1 cellular context compared by ENCODE assay signal in genomic region chr7:45133352-45133751, GRCh38.
A peak's percentile ranks its signal among the peaks of the same experiment; 100 is the strongest.
TF ChIP-seq lines count a peak whose summit lies in the region.

No MANE protein-coding gene starts in this region.

TF ChIP-seq in HepG2, 621 proteins besides CTCF, POLR2A, EP300 and RAD21:
- no peak for TF ChIP-seq SKIL (CRISPR knock-in tag; IDR thresholded peaks at IDR 0.05; ENCODE audit: borderline replicate concordance)
- TF ChIP-seq ZNF615 (CRISPR knock-in tag; IDR thresholded peaks at IDR 0.05; ENCODE audit: borderline replicate concordance) = no peak
- peak; percentile 84 for TF ChIP-seq NR2C2 (CRISPR knock-in tag; IDR thresholded peaks at IDR 0.05; ENCODE audit: borderline replicate concordance)
- no peak for TF ChIP-seq ZSCAN22 (CRISPR knock-in tag; IDR thresholded peaks at IDR 0.05)
- peak; percentile 78 for TF ChIP-seq NR2F6 (IDR thresholded peaks at IDR 0.05)
- peak; percentile 64 for TF ChIP-seq NR2F6 (CRISPR knock-in tag; IDR thresholded peaks at IDR 0.05)
- TF ChIP-seq ZKSCAN5 (CRISPR knock-in tag; IDR thresholded peaks at IDR 0.05) = no peak
- 0 out of 2 replicates have a peak, but pooled peaks have one; percentile 4 for TF ChIP-seq CREB1 (IDR thresholded peaks at IDR 0.05)
- no peak for TF ChIP-seq CREB1 (CRISPR knock-in tag; IDR thresholded peaks at IDR 0.05)
- TF ChIP-seq RARA (CRISPR knock-in tag; IDR thresholded peaks at IDR 0.05) = peak; percentile 75
- no peak for TF ChIP-seq SP140L (CRISPR knock-in tag; IDR thresholded peaks at IDR 0.05; ENCODE audit: borderline replicate concordance)
- no peak for TF ChIP-seq ETS1 (CRISPR knock-in tag; IDR thresholded peaks at IDR 0.05)
- TF ChIP-seq ISX (CRISPR knock-in tag; conservative IDR thresholded peaks at IDR 0.05) = no peak
- TF ChIP-seq HNF4A (CRISPR knock-in tag; IDR thresholded peaks at IDR 0.05) = 0 out of 2 replicates have a peak, but pooled peaks have one; percentile 13
- TF ChIP-seq, protein P1, sequence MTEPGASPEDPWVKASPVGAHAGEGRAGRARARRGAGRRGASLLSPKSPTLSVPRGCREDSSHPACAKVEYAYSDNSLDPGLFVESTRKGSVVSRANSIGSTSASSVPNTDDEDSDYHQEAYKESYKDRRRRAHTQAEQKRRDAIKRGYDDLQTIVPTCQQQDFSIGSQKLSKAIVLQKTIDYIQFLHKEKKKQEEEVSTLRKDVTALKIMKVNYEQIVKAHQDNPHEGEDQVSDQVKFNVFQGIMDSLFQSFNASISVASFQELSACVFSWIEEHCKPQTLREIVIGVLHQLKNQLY (CRISPR knock-in tag; IDR thresholded peaks at IDR 0.05) = peak; percentile 92
- TF ChIP-seq ZZZ3 (CRISPR knock-in tag; IDR thresholded peaks at IDR 0.05; ENCODE audit: borderline replicate concordance) = no peak
- TF ChIP-seq BHLHE40 (IDR thresholded peaks at IDR 0.05; ENCODE audit: low read length) = peak; percentile 72
- peak; percentile 45 to 85; a peak in 2 of 4 replicates for TF ChIP-seq NR2F1 (CRISPR knock-in tag; IDR thresholded peaks at IDR 0.05)
- no peak for TF ChIP-seq ZNF557 (CRISPR knock-in tag; IDR thresholded peaks at IDR 0.05)
- TF ChIP-seq, protein P2, sequence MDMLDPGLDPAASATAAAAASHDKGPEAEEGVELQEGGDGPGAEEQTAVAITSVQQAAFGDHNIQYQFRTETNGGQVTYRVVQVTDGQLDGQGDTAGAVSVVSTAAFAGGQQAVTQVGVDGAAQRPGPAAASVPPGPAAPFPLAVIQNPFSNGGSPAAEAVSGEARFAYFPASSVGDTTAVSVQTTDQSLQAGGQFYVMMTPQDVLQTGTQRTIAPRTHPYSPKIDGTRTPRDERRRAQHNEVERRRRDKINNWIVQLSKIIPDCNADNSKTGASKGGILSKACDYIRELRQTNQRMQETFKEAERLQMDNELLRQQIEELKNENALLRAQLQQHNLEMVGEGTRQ (IDR thresholded peaks at IDR 0.05; ENCODE audit: low read depth, low read length) = peak; percentile 36; the same call in 1 of the 2 replicates
- TF ChIP-seq, protein P2 (CRISPR knock-in tag; IDR thresholded peaks at IDR 0.05; ENCODE audit: borderline replicate concordance) = no peak; the same call in 1 of the 2 replicates
- TF ChIP-seq, protein P3, sequence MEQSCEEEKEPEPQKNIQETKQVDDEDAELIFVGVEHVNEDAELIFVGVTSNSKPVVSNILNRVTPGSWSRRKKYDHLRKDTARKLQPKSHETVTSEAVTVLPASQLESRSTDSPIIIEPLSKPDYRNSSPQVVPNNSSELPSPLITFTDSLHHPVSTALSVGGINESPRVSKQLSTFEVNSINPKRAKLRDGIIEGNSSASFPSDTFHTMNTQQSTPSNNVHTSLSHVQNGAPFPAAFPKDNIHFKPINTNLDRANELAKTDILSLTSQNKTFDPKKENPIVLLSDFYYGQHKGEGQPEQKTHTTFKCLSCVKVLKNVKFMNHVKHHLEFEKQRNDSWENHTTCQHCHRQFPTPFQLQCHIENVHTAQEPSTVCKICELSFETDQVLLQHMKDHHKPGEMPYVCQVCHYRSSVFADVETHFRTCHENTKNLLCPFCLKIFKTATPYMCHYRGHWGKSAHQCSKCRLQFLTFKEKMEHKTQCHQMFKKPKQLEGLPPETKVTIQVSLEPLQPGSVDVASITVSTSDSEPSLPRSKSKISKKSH (CRISPR knock-in tag; IDR thresholded peaks at IDR 0.05; ENCODE audit: borderline replicate concordance) = no peak
- TF ChIP-seq ESRRA (CRISPR knock-in tag; IDR thresholded peaks at IDR 0.05; ENCODE audit: low read depth) = peak; percentile 46; the same call in 1 of the 2 replicates
- TF ChIP-seq NR2F2 (IDR thresholded peaks at IDR 0.05; ENCODE audit: borderline replicate concordance, low read depth) = peak; percentile 50
- no peak for TF ChIP-seq SOX13 (IDR thresholded peaks at IDR 0.05)
- TF ChIP-seq SOX13 (CRISPR knock-in tag; conservative IDR thresholded peaks at IDR 0.05 in 1 of 2, IDR thresholded peaks at IDR 0.05 in 1 of 2) = no peak
